Comparison of ENCODE assay signal across 1 cellular context in genomic region chr1:2534775-2535387, GRCh38.
TF ChIP-seq lines count a peak whose summit lies in the region.

No MANE protein-coding gene starts in this region.

TF ChIP-seq in A549, 52 proteins besides CTCF, POLR2A, EP300 and RAD21:
- 0 out of 2 replicates have a peak, but pooled peaks have one; percentile 11 for TF ChIP-seq MAX (IDR thresholded peaks at IDR 0.05)
- TF ChIP-seq FOSL2 (IDR thresholded peaks at IDR 0.05): no peak
- TF ChIP-seq FOSL2 (CRISPR knock-in tag; IDR thresholded peaks at IDR 0.05): 0 out of 2 replicates have a peak, but pooled peaks have one; percentile 28
- no peak for TF ChIP-seq SMC3 (IDR thresholded peaks at IDR 0.05)
